8 cellular contexts compared by ENCODE assay signal in the genomic region with DNA sequence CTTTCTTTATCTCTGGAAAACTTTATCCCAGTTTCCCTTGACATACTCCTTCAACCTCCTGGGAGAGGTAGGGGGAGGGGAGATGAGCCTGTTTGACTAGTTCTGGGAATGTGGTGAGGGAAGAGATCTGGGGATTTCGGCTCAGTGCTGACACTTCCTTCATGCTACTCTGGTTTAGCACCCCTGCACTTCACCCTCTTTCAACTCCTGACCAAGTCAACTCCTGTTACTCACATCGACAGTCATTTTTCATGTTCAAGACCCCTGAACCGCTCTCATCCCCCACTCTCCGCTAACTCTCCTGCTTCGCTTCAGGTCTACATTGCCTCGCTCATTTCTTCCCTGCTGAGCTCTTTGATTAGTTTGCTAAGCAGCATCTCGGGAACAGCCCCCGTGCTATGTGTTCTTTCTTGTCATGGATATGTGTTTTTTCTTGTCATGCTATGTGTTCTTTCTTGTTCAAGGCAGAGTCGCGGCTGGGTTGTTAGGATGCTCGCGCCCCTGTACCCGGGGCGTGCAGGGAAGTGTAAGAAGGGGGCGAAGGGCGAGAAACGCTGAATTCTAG. TPM values are rescaled to one million over a fixed set of nuclear protein-coding genes. Genes with fewer than 3 reads are reported as not detected.
DNase-seq lines count a peak whose midpoint lies in the region; ATAC-seq, FAIRE-seq and TF ChIP-seq lines count a peak whose summit lies in the region.

No MANE protein-coding gene starts in this region.

- ATAC-seq in GM21367 (IDR thresholded peaks at IDR 0.05; ENCODE audit: unreplicated experiment) (peak; percentile 10), T-helper 17 cell (peak; percentile 26)

- FAIRE-seq in small intestine (lab: Jason Lieb, UNC), result no peak
- no peak for FAIRE-seq in urothelium cell line (lab: Jason Lieb, UNC)

- H3K4me3 ChIP-seq in Jurkat, Clone E6-1 (ENCODE audit: low read length), result peak overlapping the region; percentile 75
- peak overlapping the region; percentile 28 to 57 for H3K4me3 ChIP-seq in small intestine (ENCODE audit: low read depth in 1 of 2, low read length in 2 of 2)

- H3K4me1 ChIP-seq in small intestine (ENCODE audit: control insufficient read depth in 2 of 2, insufficient read depth in 1 of 2, low read depth in 1 of 2, low read length in 1 of 2), result no peaks in the 10 kb centered on the region

- H3K4me3 Mint-ChIP-seq in T-helper 17 cell, result peak overlapping the region; percentile 91
- peak overlapping the region; percentile 92 to 97 (median 95) for H3K4me3 Mint-ChIP-seq in brain
- H3K4me3 Mint-ChIP-seq in immature natural killer cell, result peak overlapping the region; percentile 91 to 96 (median 92)

- H3K27ac ChIP-seq in C4-2B (peak overlapping the region; percentile 77), small intestine (ENCODE audit: low read depth in 1 of 2, low read length in 1 of 2) (peak overlapping the region in 1 of 2 donors; percentile 93)

- TF ChIP-seq CTCF in C4-2B (conservative IDR thresholded peaks at IDR 0.05) (no peak), brain (conservative IDR thresholded peaks at IDR 0.05) (no peak)

- H3K9me3 Mint-ChIP-seq in brain, result peaks cover 0 to 17% (median 0%) of the 10 kb centered on the region in 5 experiments
- no peaks in the 10 kb centered on the region for H3K9me3 Mint-ChIP-seq in immature natural killer cell

- H3K27me3 Mint-ChIP-seq in T-helper 17 cell, result no peaks in the 10 kb centered on the region
- H3K27me3 Mint-ChIP-seq in brain, result peaks cover 17% of the 10 kb centered on the region
- H3K27me3 Mint-ChIP-seq in immature natural killer cell (ENCODE audit: low read depth in 3 of 3), result peaks cover 27 to 48% (median 43%) of the 10 kb centered on the region in 3 donors

- H3K27ac Mint-ChIP-seq in T-helper 17 cell, result peak overlapping the region; percentile 95
- peak overlapping the region; percentile 71 to 96 (median 87) for H3K27ac Mint-ChIP-seq in brain
- peak overlapping the region; percentile 85 to 96 (median 93) for H3K27ac Mint-ChIP-seq in immature natural killer cell

- H3K36me3 ChIP-seq in small intestine (ENCODE audit: control insufficient read depth in 2 of 2, insufficient read depth in 2 of 2, low read length in 2 of 2), result no peaks in the 10 kb centered on the region

- WGBS in small intestine, 3 donors, result 0 to 3% (median 0%) methylated on average over 17 of the region's 17 CpGs

- peak; percentile 51 for DNase-seq in Jurkat, Clone E6-1 (ENCODE audit: low read depth, low spot score)
- DNase-seq in T-helper 17 cell (no peak), immature natural killer cell (peak in 1 of 3 donors; percentile 30), small intestine (peak; percentile 42), urothelium cell line (ENCODE audit: low spot score) (no peak)

- peaks cover 3% of the 10 kb centered on the region for H3K36me3 Mint-ChIP-seq in T-helper 17 cell (ENCODE audit: low read depth)
- no peaks in the 10 kb centered on the region for H3K36me3 Mint-ChIP-seq in brain
- no peaks in the 10 kb centered on the region for H3K36me3 Mint-ChIP-seq in immature natural killer cell

- peaks cover 37% of the 10 kb centered on the region for H3K4me1 Mint-ChIP-seq in T-helper 17 cell
- peaks cover 30% of the 10 kb centered on the region for H3K4me1 Mint-ChIP-seq in brain
- peaks cover 48 to 53% of the 10 kb centered on the region in 2 donors for H3K4me1 Mint-ChIP-seq in immature natural killer cell

- H3K9me3 ChIP-seq in T-helper 17 cell (ENCODE audit: control insufficient read depth, low read length, poor library complexity, severe bottlenecking), result no peaks in the 10 kb centered on the region
- H3K9me3 ChIP-seq in small intestine (ENCODE audit: control insufficient read depth, low read depth), result no peaks in the 10 kb centered on the region

- no peaks in the 10 kb centered on the region for H3K27me3 ChIP-seq in small intestine (ENCODE audit: control insufficient read depth in 2 of 2, insufficient read depth in 2 of 2, low read length in 2 of 2)

RNA-seq across cellular contexts. Expression of a gene that starts 16.6 kb away (rescaled TPM):
- 56.8 TPM for polyA plus RNA-seq in Jurkat, Clone E6-1 (2012; ENCODE audit: insufficient read depth, insufficient read length)
- 10 to 100 TPM; 21.9 to 22.0 TPM for total RNA-seq in T-helper 17 cell
- polyA plus RNA-seq in brain (ENCODE audit: insufficient read depth, low read depth, low replicate concordance) (54.7 TPM), immature natural killer cell (10 to 100 TPM; 30.2 to 51.1 (median 43.0) TPM), small intestine (10 to 100 TPM; 30.5 to 42.0 (median 31.3) TPM)

Comparison
In these comparisons a context has a peak if more than half of its experiments do, and no peak if none do; other contexts are left out.
1. DNase-seq: peak in Jurkat, Clone E6-1 (single experiment) and small intestine (single experiment); none in T-helper 17 cell (0 of 3) and urothelium cell line (single experiment).
2. Peak in every context shown above with its lines, with median percentiles within 50 percentile points of each other: H3K27ac Mint-ChIP-seq and H3K4me3 Mint-ChIP-seq.